Comparison of ENCODE assay signal across 8 cellular contexts in the genomic region with DNA sequence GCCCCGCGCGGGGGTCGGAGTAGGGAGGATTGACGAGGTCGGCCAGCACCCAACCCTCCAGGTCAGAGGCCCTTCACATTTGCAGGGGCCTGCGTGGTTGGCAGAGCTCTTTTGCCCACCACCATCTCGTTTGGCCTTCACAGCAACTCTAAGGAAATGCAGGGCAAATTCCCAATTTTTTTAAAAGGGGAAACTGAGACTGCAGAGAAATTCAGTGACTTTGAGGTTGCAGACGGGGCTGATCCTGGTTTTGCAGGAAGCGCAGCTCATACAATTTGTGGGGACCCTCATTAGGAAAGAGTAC. TPM values are rescaled to one million over a fixed set of nuclear protein-coding genes. Genes with fewer than 3 reads are reported as not detected.
DNase-seq lines count a peak whose midpoint lies in the region; ATAC-seq and TF ChIP-seq lines count a peak whose summit lies in the region.

No MANE protein-coding gene starts in this region.

- DNase-seq in SJSA1 (ENCODE audit: low read depth in 1 of 2, low spot score in 2 of 2): no peak
- no peak for DNase-seq in fibroblast of lung (ENCODE audit: low read depth in 2 of 2)
- DNase-seq in psoas muscle: no peak
- no peak for DNase-seq in activated effector memory CD4-positive, alpha-beta T cell treated with Interleukin-2 at 50 U/mL for 16 hours
- no peak for DNase-seq in NCI-H2029 treated with DMSO at 0.1 percent for 48 hours (lab: John Stamatoyannopoulos, UW)
- no peak for DNase-seq in NK-92 (lab: John Stamatoyannopoulos, UW; ENCODE audit: unreplicated experiment)
- DNase-seq in iPS-NIHi11 (ENCODE audit: low spot score): no peak

- peak overlapping the region; percentile 95 for H2AFZ ChIP-seq in fibroblast of lung (ENCODE audit: low read length)

- H3K27ac ChIP-seq in SJSA1 (peak overlapping the region; percentile 74), fibroblast of lung (ENCODE audit: insufficient read depth, low read length) (peak overlapping the region; percentile 87), psoas muscle (peak overlapping the region; percentile 90)

- intact Hi-C loops in psoas muscle (cut with DNase I): no loop called here

- H3K36me3 ChIP-seq in ES-I3 (ENCODE audit: insufficient read depth, low read length): no peaks in the 10 kb centered on the region
- H3K36me3 ChIP-seq in SJSA1: peaks cover 25% of the 10 kb centered on the region
- peaks cover 2% of the 10 kb centered on the region for H3K36me3 ChIP-seq in fibroblast of lung (ENCODE audit: control insufficient read depth, insufficient read depth, low read length)
- H3K36me3 ChIP-seq in psoas muscle (ENCODE audit: insufficient read depth in 1 of 2, low read depth in 1 of 2): peaks cover 0 to 12% of the 10 kb centered on the region in 2 donors

- H3K4me1 ChIP-seq in ES-I3 (ENCODE audit: insufficient read depth, low read length): peaks cover 9% of the 10 kb centered on the region
- peaks cover 16% of the 10 kb centered on the region for H3K4me1 ChIP-seq in SJSA1 (replicated peaks)
- peaks cover 7% of the 10 kb centered on the region for H3K4me1 ChIP-seq in fibroblast of lung (ENCODE audit: control insufficient read depth, extremely low read depth, insufficient read depth, low read length)
- peaks cover 33% of the 10 kb centered on the region for H3K4me1 ChIP-seq in psoas muscle

- no peak for ATAC-seq in psoas muscle

- H3K27me3 ChIP-seq in SJSA1 (replicated peaks): no peaks in the 10 kb centered on the region
- H3K27me3 ChIP-seq in fibroblast of lung (ENCODE audit: control insufficient read depth, insufficient read depth, low read length): no peaks in the 10 kb centered on the region
- H3K27me3 ChIP-seq in psoas muscle (ENCODE audit: insufficient read depth in 3 of 3, low read length in 2 of 3): no peaks in the 10 kb centered on the region

- peak overlapping the region; percentile 99 for H3K4me3 ChIP-seq in SJSA1
- peak overlapping the region; percentile 70 to 95 (median 82) for H3K4me3 ChIP-seq in fibroblast of lung (replicated peaks in 1 of 4; ENCODE audit: control extremely low read depth in 1 of 4, insufficient read depth in 1 of 4, low read depth in 3 of 4, low read length in 4 of 4)
- H3K4me3 ChIP-seq in psoas muscle: peak overlapping the region; percentile 72

- peaks cover 50% of the 10 kb centered on the region for H3K79me2 ChIP-seq in fibroblast of lung (ENCODE audit: control insufficient read depth, insufficient read depth, low read length)

- peak overlapping the region; percentile 90 for H3K9ac ChIP-seq in ES-I3 (ENCODE audit: low read depth, low read length)
- H3K9ac ChIP-seq in fibroblast of lung (ENCODE audit: insufficient read depth, low read length): peak overlapping the region; percentile 87

- WGBS in psoas muscle, 3 donors: 6 to 9% (median 6%) methylated on average over 10 of the region's 10 CpGs

- peaks cover 6% of the 10 kb centered on the region for H4K20me1 ChIP-seq in fibroblast of lung (ENCODE audit: control insufficient read depth, extremely low read depth, insufficient read depth, low read length)

- TF ChIP-seq CTCF in fibroblast of lung (conservative IDR thresholded peaks at IDR 0.05 in 1 of 2, IDR thresholded peaks at IDR 0.05 in 1 of 2; ENCODE audit: low read depth in 1 of 2, low read length in 2 of 2) (no peak), psoas muscle (IDR thresholded peaks at IDR 0.05) (no peak)

- peak overlapping the region; percentile 92 for H3K4me2 ChIP-seq in fibroblast of lung (ENCODE audit: extremely low read depth, insufficient read depth, low read length)

- H3K9me3 ChIP-seq in ES-I3 (ENCODE audit: control insufficient read depth, insufficient read depth, low read length) (no peaks in the 10 kb centered on the region), SJSA1 (replicated peaks) (no peaks in the 10 kb centered on the region), fibroblast of lung (ENCODE audit: control insufficient read depth, insufficient read depth, low read depth, low read length) (no peaks in the 10 kb centered on the region), psoas muscle (no peaks in the 10 kb centered on the region)

RNA-seq across cellular contexts. Expression of a gene that starts 0.4 kb away (rescaled TPM):
- 44.4 and 62.6 TPM in 2 replicates for total RNA-seq in SJSA1 (2014; rRNA removed; shearing (Covaris generic))
- total RNA-seq in fibroblast of lung (60.9 and 67.7 TPM in 2 replicates), psoas muscle (10 to 100 TPM; 27.5 to 35.0 (median 29.4) TPM)
- polyA plus RNA-seq in fibroblast of lung (62.3 and 85.0 TPM in 2 replicates), psoas muscle (10 to 100 TPM; 13.4 to 32.4 (median 21.7) TPM)
- polyA plus RNA-seq in fibroblast of lung (2012): 41.9 and 57.4 TPM in 2 replicates
- 8.3 and 13.1 TPM in 2 replicates for polyA minus RNA-seq in fibroblast of lung (ENCODE audit: low replicate concordance)

RNA-seq across cellular contexts. Expression of a gene that starts 36.5 kb away (rescaled TPM):
- not detected in 2 replicates for total RNA-seq in SJSA1 (2014; rRNA removed; shearing (Covaris generic))
- total RNA-seq in fibroblast of lung: not detected in 2 replicates
- 0.07 and 0.08 TPM in 2 replicates for polyA plus RNA-seq in fibroblast of lung
- 0.09 TPM in 1 of 2 replicates, not detected in the other for polyA plus RNA-seq in fibroblast of lung (2012)
- polyA minus RNA-seq in fibroblast of lung (ENCODE audit: low replicate concordance): not detected in 2 replicates
- total RNA-seq in psoas muscle: not detected
- polyA plus RNA-seq in psoas muscle: under 1 TPM in 1 of 3 donors, not detected in 2; 0.01 TPM
